Comparison of ENCODE assay signal across 15 cellular contexts in the genomic region with DNA sequence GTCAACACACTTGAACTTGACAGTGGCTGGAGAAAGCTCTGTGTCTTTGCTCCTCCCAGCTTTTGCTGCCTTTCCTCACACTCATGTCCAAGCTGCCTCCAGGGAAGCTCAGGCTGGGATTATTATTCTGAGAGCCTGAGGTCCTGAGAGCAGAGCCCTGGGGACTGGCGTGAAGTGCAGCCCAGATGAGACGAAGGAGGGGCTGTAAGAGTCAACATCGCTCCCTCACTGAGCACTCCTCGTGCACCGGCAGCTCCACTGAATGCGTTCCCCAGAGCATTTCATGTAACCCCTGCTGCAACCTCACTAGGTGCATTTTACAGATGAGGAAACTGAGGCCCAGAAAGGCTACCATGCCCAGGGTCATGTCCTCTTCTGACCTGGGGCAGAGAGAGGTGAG.
"Had no signal": no experiment of that assay in that cellular context is flagged by ENCODE, and none has a peak within 500 bp of the region (broad histone marks: within the 10 kb centered on the region; RNA-seq: fewer than 3 reads in every experiment).

No MANE protein-coding gene starts in this region.

- DNase-seq: activated CD4-positive, alpha-beta T cell treated with anti-CD3 and anti-CD28 coated beads, Interleukin-2, amount 50 U/mL, for 4 hours; activated naive CD4-positive, alpha-beta T cell; activated naive CD8-positive, alpha-beta T cell treated with anti-CD3 and anti-CD28 coated beads for 36 hours; amniotic stem cell; foreskin keratinocyte; natural killer cell; small intestine; stimulated activated CD4-positive, alpha-beta T cell treated with anti-CD3 and anti-CD28 coated beads, Interleukin-4, amount 100 ng/mL, for 1 hour; stimulated activated naive CD8-positive, alpha-beta T cell treated with anti-CD3 and anti-CD28 coated beads, Interleukin-15, amount 100 ng/mL, for 72 hours; SW 1271; T-helper 2 cell; upper lobe of left lung; WERI-Rb-1 had no signal

- H3K27me3 ChIP-seq: cardiac muscle cell, dorsolateral prefrontal cortex, upper lobe of left lung had no signal

- H3K27ac ChIP-seq: cardiac muscle cell, dorsolateral prefrontal cortex, foreskin keratinocyte, upper lobe of left lung, WERI-Rb-1 had no signal

- H3K4me3 ChIP-seq: cardiac muscle cell, dorsolateral prefrontal cortex, upper lobe of left lung had no signal

- H3K4me1 ChIP-seq: foreskin keratinocyte, upper lobe of left lung had no signal

- H3K36me3 ChIP-seq: cardiac muscle cell, upper lobe of left lung, WERI-Rb-1 had no signal

- ATAC-seq: foreskin keratinocyte; natural killer cell; stimulated activated naive CD8-positive, alpha-beta T cell treated with anti-CD3 and anti-CD28 coated beads, Interleukin-15, amount 100 ng/mL, for 72 hours had no signal
